In the genomic region with DNA sequence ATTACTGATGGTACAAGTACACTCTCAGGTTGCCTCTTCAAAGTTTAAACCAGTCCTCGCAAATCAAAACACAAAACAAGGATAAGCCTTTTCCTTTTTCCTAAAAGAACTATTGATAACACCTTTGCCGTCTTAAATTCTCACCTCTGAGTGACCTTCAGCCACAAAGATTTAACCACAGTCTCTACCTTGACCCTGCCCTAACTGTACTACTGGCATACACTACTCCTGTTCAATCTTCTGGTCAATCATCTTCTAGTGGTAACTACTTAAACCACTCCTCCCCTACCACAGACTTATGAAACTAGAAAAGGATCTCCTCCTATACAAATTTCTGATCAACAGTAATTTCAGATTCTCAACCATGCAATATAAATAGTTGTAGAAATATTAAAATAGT, we compare ENCODE assay signal across 20 cellular contexts. TPM values are rescaled to one million over a fixed set of nuclear protein-coding genes. Genes with fewer than 3 reads are reported as not detected.
DNase-seq lines count a peak whose midpoint lies in the region; ATAC-seq and TF ChIP-seq lines count a peak whose summit lies in the region.
"Had no signal": no experiment of that assay in that cellular context is flagged by ENCODE, and none has a peak within 500 bp of the region (broad histone marks: within the 10 kb centered on the region; RNA-seq: fewer than 3 reads in every experiment).

No MANE protein-coding gene starts in this region.

- no peaks in the 10 kb centered on the region for H3K9me3 Mint-ChIP-seq in WTC11
- H3K9me3 Mint-ChIP-seq in activated T-cell treated with anti-CD3 and anti-CD28 coated beads, Interleukin-2, amount 50 U/mL, for 4 hours = no peaks in the 10 kb centered on the region
- H3K9me3 Mint-ChIP-seq: activated T-cell treated with anti-CD3 and anti-CD28 coated beads, Interleukin-2, amount 50 U/mL, for 72 hours; neural progenitor cell; stimulated activated naive CD8-positive, alpha-beta T cell treated with anti-CD3 and anti-CD28 coated beads, Interleukin-15, Interleukin-2, amounts not matched to agents 100 ng/mL and 50 ng/mL, for 24 hours; T-helper 1 cell treated with Interleukin-12 subunit alpha and Interleukin-12 subunit beta and Interleukin-4 antibody, amounts not matched to agents 30 μg/mL and 1 μg/mL, for 36 hours had no signal

- CTCF ChIA-PET in WTC11 (lab: Charles Lee) = no interaction called here

- H3K36me3 ChIP-seq in smooth muscle cell (ENCODE audit: low read depth) (no peaks in the 10 kb centered on the region), mucosa of descending colon (ENCODE audit: low read depth) (no peaks in the 10 kb centered on the region)

- TF ChIP-seq CTCF in WTC11 (IDR thresholded peaks at IDR 0.05) (no peak), smooth muscle cell (IDR thresholded peaks at IDR 0.05; ENCODE audit: borderline replicate concordance, insufficient read depth, poor library complexity, severe bottlenecking) (no peak), mucosa of descending colon (IDR thresholded peaks at IDR 0.05) (no peak)

- no peak overlapping the region for H3K27ac ChIP-seq in smooth muscle cell (ENCODE audit: low read depth)
- H3K27ac ChIP-seq: adrenal gland, neural progenitor cell, right lobe of liver had no signal

- H3K27ac Mint-ChIP-seq in WTC11 = peak overlapping the region; percentile 44; the same call in 1 of the 2 replicates
- H3K27ac Mint-ChIP-seq: neural progenitor cell; stimulated activated naive CD8-positive, alpha-beta T cell treated with anti-CD3 and anti-CD28 coated beads, Interleukin-15, Interleukin-2, amounts not matched to agents 100 ng/mL and 50 ng/mL, for 24 hours; T-helper 1 cell treated with Interleukin-12 subunit alpha and Interleukin-12 subunit beta and Interleukin-4 antibody, amounts not matched to agents 30 μg/mL and 1 μg/mL, for 36 hours had no signal

- no peak overlapping the region for H3K9ac ChIP-seq in smooth muscle cell (ENCODE audit: low read depth)
- H3K9ac ChIP-seq: neural progenitor cell had no signal

- H3K27me3 ChIP-seq in smooth muscle cell (ENCODE audit: low read depth) = no peaks in the 10 kb centered on the region
- H3K27me3 ChIP-seq: adrenal gland, neural progenitor cell, right lobe of liver had no signal

- H3K4me1 ChIP-seq in smooth muscle cell (ENCODE audit: low read depth) = no peaks in the 10 kb centered on the region
- H3K4me1 ChIP-seq in mucosa of descending colon (ENCODE audit: low read depth) = no peaks in the 10 kb centered on the region
- H3K4me1 ChIP-seq: neural progenitor cell had no signal

- peaks cover 36% of the 10 kb centered on the region for H3K36me3 Mint-ChIP-seq in WTC11
- H3K36me3 Mint-ChIP-seq in activated T-cell treated with anti-CD3 and anti-CD28 coated beads, Interleukin-2, amount 50 U/mL, for 4 hours (ENCODE audit: insufficient read depth) = peaks cover 30% of the 10 kb centered on the region

- 94% methylated on average over 2 of the region's 2 CpGs for WGBS in smooth muscle cell (ENCODE audit: low lambda C conversion rate)

- H3K27me3 Mint-ChIP-seq in WTC11 (ENCODE audit: low read depth) = no peaks in the 10 kb centered on the region
- H3K27me3 Mint-ChIP-seq in activated T-cell treated with anti-CD3 and anti-CD28 coated beads, Interleukin-2, amount 50 U/mL, for 4 hours (ENCODE audit: low read depth) = no peaks in the 10 kb centered on the region
- H3K27me3 Mint-ChIP-seq: stimulated activated naive CD8-positive, alpha-beta T cell treated with anti-CD3 and anti-CD28 coated beads, Interleukin-15, Interleukin-2, amounts not matched to agents 100 ng/mL and 50 ng/mL, for 24 hours had no signal

- H3F3A ChIP-seq in smooth muscle cell (ENCODE audit: low read depth) = no peaks in the 10 kb centered on the region

- H3K79me2 ChIP-seq in smooth muscle cell (ENCODE audit: low read depth) = peaks cover 59% of the 10 kb centered on the region

- H3K4me3 ChIP-seq in smooth muscle cell = no peak overlapping the region
- H3K4me3 ChIP-seq in mucosa of descending colon = no peak overlapping the region
- H3K4me3 ChIP-seq: adrenal gland, neural progenitor cell, right lobe of liver had no signal

- no peak overlapping the region for H2AFZ ChIP-seq in smooth muscle cell (ENCODE audit: low read depth)
- H2AFZ ChIP-seq: neural progenitor cell had no signal

- no peak overlapping the region for H3K4me2 ChIP-seq in smooth muscle cell
- H3K4me2 ChIP-seq: neural progenitor cell had no signal

- ATAC-seq in GM18907 (IDR thresholded peaks at IDR 0.05; ENCODE audit: unreplicated experiment) (peak; percentile 98), GM21529 (IDR thresholded peaks at IDR 0.05; ENCODE audit: unreplicated experiment) (peak; percentile 75), HG03064 (IDR thresholded peaks at IDR 0.05; ENCODE audit: low read depth, unreplicated experiment) (peak; percentile 66), WTC11 (no peak), mucosa of descending colon (no peak)
- ATAC-seq in activated T-cell treated with anti-CD3 and anti-CD28 coated beads, Interleukin-2, amount 50 U/mL, for 4 hours = no peak
- ATAC-seq: activated T-cell treated with anti-CD3 and anti-CD28 coated beads, Interleukin-2, amount 50 U/mL, for 72 hours; HepG2; Panc1; right lobe of liver had no signal

- POLR2A ChIA-PET in WTC11 (lab: Charles Lee) = no interaction called here

- H3K9me3 ChIP-seq in smooth muscle cell (replicated peaks; ENCODE audit: low read depth) (no peaks in the 10 kb centered on the region), mucosa of descending colon (no peaks in the 10 kb centered on the region)
- H3K9me3 ChIP-seq: adrenal gland, right lobe of liver had no signal

- DNase-seq in WTC11 (ENCODE audit: low spot score) (no peak), smooth muscle cell (lab: John Stamatoyannopoulos, UW; ENCODE audit: unreplicated experiment) (no peak), DMS53 (lab: John Stamatoyannopoulos, UW) (no peak), mucosa of descending colon (no peak)
- no peak for DNase-seq in activated T-cell treated with anti-CD3 and anti-CD28 coated beads, Interleukin-2, amount 50 U/mL, for 4 hours
- DNase-seq: activated CD4-positive, alpha-beta T cell treated with anti-CD3 and anti-CD28 coated beads for 48 hours; activated T-cell treated with anti-CD3 and anti-CD28 coated beads, Interleukin-2, amount 50 U/mL, for 72 hours; adrenal gland; DMS79 treated with DMSO at 0.1 percent for 48 hours; hippocampal formation; NCI-H1105 treated with DMSO at 0.1 percent for 48 hours; right lobe of liver had no signal

- no peak overlapping the region for H3K4me3 Mint-ChIP-seq in WTC11
- no peak overlapping the region for H3K4me3 Mint-ChIP-seq in activated T-cell treated with anti-CD3 and anti-CD28 coated beads, Interleukin-2, amount 50 U/mL, for 4 hours
- H3K4me3 Mint-ChIP-seq: activated T-cell treated with anti-CD3 and anti-CD28 coated beads, Interleukin-2, amount 50 U/mL, for 72 hours; neural progenitor cell; stimulated activated naive CD8-positive, alpha-beta T cell treated with anti-CD3 and anti-CD28 coated beads, Interleukin-15, Interleukin-2, amounts not matched to agents 100 ng/mL and 50 ng/mL, for 24 hours; T-helper 1 cell treated with Interleukin-12 subunit alpha and Interleukin-12 subunit beta and Interleukin-4 antibody, amounts not matched to agents 30 μg/mL and 1 μg/mL, for 36 hours had no signal

- H3K4me1 Mint-ChIP-seq in WTC11 = peaks cover 11% of the 10 kb centered on the region
- H3K4me1 Mint-ChIP-seq in activated T-cell treated with anti-CD3 and anti-CD28 coated beads, Interleukin-2, amount 50 U/mL, for 4 hours (ENCODE audit: low read depth) = peaks cover 32% of the 10 kb centered on the region
- H3K4me1 Mint-ChIP-seq: neural progenitor cell had no signal

- H4K20me1 ChIP-seq in smooth muscle cell (ENCODE audit: low read depth) = peaks cover 73% of the 10 kb centered on the region

- intact Hi-C loops in mucosa of descending colon (cut with DNase I, micrococcal nuclease) = no loop called here

TF ChIP-seq in WTC11, 78 proteins besides CTCF, POLR2A, EP300 and RAD21 (continues in another document):
- TF ChIP-seq, protein P1, sequence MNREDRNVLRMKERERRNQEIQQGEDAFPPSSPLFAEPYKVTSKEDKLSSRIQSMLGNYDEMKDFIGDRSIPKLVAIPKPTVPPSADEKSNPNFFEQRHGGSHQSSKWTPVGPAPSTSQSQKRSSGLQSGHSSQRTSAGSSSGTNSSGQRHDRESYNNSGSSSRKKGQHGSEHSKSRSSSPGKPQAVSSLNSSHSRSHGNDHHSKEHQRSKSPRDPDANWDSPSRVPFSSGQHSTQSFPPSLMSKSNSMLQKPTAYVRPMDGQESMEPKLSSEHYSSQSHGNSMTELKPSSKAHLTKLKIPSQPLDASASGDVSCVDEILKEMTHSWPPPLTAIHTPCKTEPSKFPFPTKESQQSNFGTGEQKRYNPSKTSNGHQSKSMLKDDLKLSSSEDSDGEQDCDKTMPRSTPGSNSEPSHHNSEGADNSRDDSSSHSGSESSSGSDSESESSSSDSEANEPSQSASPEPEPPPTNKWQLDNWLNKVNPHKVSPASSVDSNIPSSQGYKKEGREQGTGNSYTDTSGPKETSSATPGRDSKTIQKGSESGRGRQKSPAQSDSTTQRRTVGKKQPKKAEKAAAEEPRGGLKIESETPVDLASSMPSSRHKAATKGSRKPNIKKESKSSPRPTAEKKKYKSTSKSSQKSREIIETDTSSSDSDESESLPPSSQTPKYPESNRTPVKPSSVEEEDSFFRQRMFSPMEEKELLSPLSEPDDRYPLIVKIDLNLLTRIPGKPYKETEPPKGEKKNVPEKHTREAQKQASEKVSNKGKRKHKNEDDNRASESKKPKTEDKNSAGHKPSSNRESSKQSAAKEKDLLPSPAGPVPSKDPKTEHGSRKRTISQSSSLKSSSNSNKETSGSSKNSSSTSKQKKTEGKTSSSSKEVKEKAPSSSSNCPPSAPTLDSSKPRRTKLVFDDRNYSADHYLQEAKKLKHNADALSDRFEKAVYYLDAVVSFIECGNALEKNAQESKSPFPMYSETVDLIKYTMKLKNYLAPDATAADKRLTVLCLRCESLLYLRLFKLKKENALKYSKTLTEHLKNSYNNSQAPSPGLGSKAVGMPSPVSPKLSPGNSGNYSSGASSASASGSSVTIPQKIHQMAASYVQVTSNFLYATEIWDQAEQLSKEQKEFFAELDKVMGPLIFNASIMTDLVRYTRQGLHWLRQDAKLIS (CRISPR knock-in tag; IDR thresholded peaks at IDR 0.05; ENCODE audit: borderline replicate concordance) = no peak

RNA-seq across cellular contexts. Expression of a gene that starts 15.1 kb away (rescaled TPM):
- total RNA-seq in WTC11 (2021) (24.3 to 26.0 TPM (median 25.6 TPM) in 3 replicates), smooth muscle cell (13.4 and 16.3 TPM in 2 replicates), mucosa of descending colon (10 to 100 TPM; 20.6 to 36.8 (median 22.3) TPM)
- total RNA-seq in activated T-cell treated with anti-CD3 and anti-CD28 coated beads, Interleukin-2, amount 50 U/mL, for 4 hours = 10 to 100 TPM; 26.1 to 31.0 (median 30.3) TPM
- 9.1 and 16.0 TPM in 2 replicates for polyA plus RNA-seq in smooth muscle cell

RNA-seq across cellular contexts. Expression of a gene that starts 41.2 kb away (rescaled TPM):
- total RNA-seq in WTC11 (2021) (57.9 to 70.6 TPM (median 66.3 TPM) in 3 replicates), smooth muscle cell (9.4 and 18.6 TPM in 2 replicates), mucosa of descending colon (10 to 100 TPM; 23.8 to 33.5 (median 27.6) TPM)
- total RNA-seq in activated T-cell treated with anti-CD3 and anti-CD28 coated beads, Interleukin-2, amount 50 U/mL, for 4 hours = 1 to 10 TPM; 5.7 to 7.4 (median 6.1) TPM
- 8.0 and 16.9 TPM in 2 replicates for polyA plus RNA-seq in smooth muscle cell

Comparison
In these comparisons a context has a peak if more than half of its experiments do, and no peak if none do; other contexts are left out.
1. ATAC-seq: peak in GM18907 (single experiment), GM21529 (single experiment) and HG03064 (single experiment); none in WTC11 (single experiment), activated T-cell treated with anti-CD3 and anti-CD28 coated beads, Interleukin-2, amount 50 U/mL, for 4 hours (0 of 2) and mucosa of descending colon (single experiment).